ENCODE assay signal across 28 cellular contexts in the genomic region with DNA sequence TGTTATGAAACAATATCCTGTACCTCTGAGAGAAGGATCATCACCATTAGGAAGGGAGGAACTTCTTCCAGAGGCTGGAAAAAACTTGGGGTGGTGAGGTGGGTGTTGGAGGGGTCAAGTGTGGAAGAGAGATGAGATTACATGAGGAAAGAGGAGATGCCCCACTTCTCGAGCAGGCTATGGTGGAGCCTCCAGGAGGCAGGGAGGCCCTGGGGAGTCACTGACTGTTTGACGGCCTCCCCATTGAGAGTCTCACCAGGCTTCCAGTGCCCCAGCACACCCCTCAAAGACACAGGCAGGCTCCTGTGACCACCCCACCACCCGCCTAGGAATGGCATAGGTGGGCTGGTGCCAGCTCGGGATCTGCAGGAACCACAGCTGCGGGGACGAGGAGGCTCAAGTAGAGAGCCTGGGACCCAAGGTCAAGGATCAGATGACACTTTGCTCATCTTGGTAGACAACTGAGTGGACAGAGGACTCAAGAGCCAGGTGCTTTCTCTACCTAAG.
"Had no signal": no experiment of that assay in that cellular context is flagged by ENCODE, and none has a peak within 500 bp of the region (broad histone marks: within the 10 kb centered on the region; RNA-seq: fewer than 3 reads in every experiment).

No MANE protein-coding gene starts in this region.

- H3K4me1 ChIP-seq: breast epithelium, colonic mucosa had no signal

- H3K27me3 Mint-ChIP-seq: activated CD4-positive, alpha-beta memory T cell treated with anti-CD3 and anti-CD28 coated beads, Interleukin-2, amount 10 ng/mL, durations not matched to agents 7 days and 5 days; activated T-cell treated with anti-CD3 and anti-CD28 coated beads, Interleukin-2, amount 50 U/mL, for 24 hours had no signal

- H3K4me3 Mint-ChIP-seq: activated CD4-positive, alpha-beta memory T cell treated with anti-CD3 and anti-CD28 coated beads, Interleukin-2, amount 10 ng/mL, durations not matched to agents 7 days and 5 days; activated CD4-positive, alpha-beta T cell treated with anti-CD3 and anti-CD28 coated beads, Interleukin-2, amount 10 ng/mL, durations not matched to agents 7 days and 5 days; activated naive CD4-positive, alpha-beta T cell treated with anti-CD3 and anti-CD28 coated beads, Interleukin-2, amount 10 ng/mL, durations not matched to agents 7 days and 5 days; activated naive CD8-positive, alpha-beta T cell treated with anti-CD3 and anti-CD28 coated beads, Interleukin-2, amount 10 ng/mL, durations not matched to agents 7 days and 5 days; activated T-cell treated with anti-CD3 and anti-CD28 coated beads, Interleukin-2, amount 50 U/mL, for 24 hours; activated T-cell treated with anti-CD3 and anti-CD28 coated beads, Interleukin-2, amount 50 U/mL, for 72 hours; brain; dendritic cell treated with granulocyte-macrophage colony-stimulating factor and Interleukin-4, amounts not matched to agents 40 ng/mL and 50 ng/mL, for 4 days; effector memory CD8-positive, alpha-beta T cell had no signal

- H3K27ac Mint-ChIP-seq: activated CD4-positive, alpha-beta memory T cell treated with anti-CD3 and anti-CD28 coated beads, Interleukin-2, amount 10 ng/mL, durations not matched to agents 7 days and 5 days; activated CD4-positive, alpha-beta T cell treated with anti-CD3 and anti-CD28 coated beads, Interleukin-2, amount 10 ng/mL, durations not matched to agents 7 days and 5 days; activated naive CD4-positive, alpha-beta T cell treated with anti-CD3 and anti-CD28 coated beads, Interleukin-2, amount 10 ng/mL, durations not matched to agents 7 days and 5 days; activated naive CD4-positive, alpha-beta T cell treated with anti-CD3 and anti-CD28 coated beads, Interleukin-2, amount 50 U/mL, for 72 hours; activated naive CD8-positive, alpha-beta T cell treated with anti-CD3 and anti-CD28 coated beads, Interleukin-2, amount 10 ng/mL, durations not matched to agents 7 days and 5 days; activated T-cell treated with anti-CD3 and anti-CD28 coated beads, Interleukin-2, amount 50 U/mL, for 24 hours; activated T-cell treated with anti-CD3 and anti-CD28 coated beads, Interleukin-2, amount 50 U/mL, for 72 hours; brain; dendritic cell treated with granulocyte-macrophage colony-stimulating factor and Interleukin-4, amounts not matched to agents 40 ng/mL and 50 ng/mL, for 4 days; effector memory CD8-positive, alpha-beta T cell had no signal

- DNase-seq: activated CD4-positive, alpha-beta memory T cell treated with anti-CD3 and anti-CD28 coated beads, Interleukin-2, amount 10 ng/mL, durations not matched to agents 7 days and 5 days; activated CD4-positive, alpha-beta T cell treated with anti-CD3 and anti-CD28 coated beads for 1 hour; activated CD4-positive, alpha-beta T cell treated with anti-CD3 and anti-CD28 coated beads for 4 hours; activated CD4-positive, alpha-beta T cell treated with anti-CD3 and anti-CD28 coated beads, Interleukin-2, amount 10 ng/mL, durations not matched to agents 7 days and 5 days; activated CD4-positive, alpha-beta T cell treated with anti-CD3 and anti-CD28 coated beads, Interleukin-2, amount 50 U/mL, for 4 hours; activated CD8-positive, alpha-beta memory T cell treated with anti-CD3 and anti-CD28 coated beads, Interleukin-2, amount 50 U/mL, for 48 hours; activated gamma-delta T cell; activated naive CD4-positive, alpha-beta T cell; activated naive CD4-positive, alpha-beta T cell treated with anti-CD3 and anti-CD28 coated beads, Interleukin-2, amount 10 ng/mL, durations not matched to agents 7 days and 5 days; activated naive CD8-positive, alpha-beta T cell treated with anti-CD3 and anti-CD28 coated beads, Interleukin-2, amount 10 ng/mL, durations not matched to agents 7 days and 5 days; activated T-cell treated with anti-CD3 and anti-CD28 coated beads for 4 hours; activated T-cell treated with anti-CD3 and anti-CD28 coated beads, Interleukin-2, amount 50 U/mL, for 24 hours; activated T-cell treated with anti-CD3 and anti-CD28 coated beads, Interleukin-2, amount 50 U/mL, for 72 hours; central memory CD4-positive, alpha-beta T cell; cerebellar nuclear complex; dorsolateral prefrontal cortex; effector CD4-positive, alpha-beta T cell; effector memory CD8-positive, alpha-beta T cell; foreskin fibroblast; T-helper 2 cell had no signal

- H3K4me3 ChIP-seq: ascending aorta, breast epithelium, cardiac muscle cell, colonic mucosa, dorsolateral prefrontal cortex had no signal

- H3K9me3 Mint-ChIP-seq: activated CD4-positive, alpha-beta memory T cell treated with anti-CD3 and anti-CD28 coated beads, Interleukin-2, amount 10 ng/mL, durations not matched to agents 7 days and 5 days; activated CD4-positive, alpha-beta T cell treated with anti-CD3 and anti-CD28 coated beads, Interleukin-2, amount 10 ng/mL, durations not matched to agents 7 days and 5 days; activated naive CD4-positive, alpha-beta T cell treated with anti-CD3 and anti-CD28 coated beads, Interleukin-2, amount 10 ng/mL, durations not matched to agents 7 days and 5 days; activated naive CD4-positive, alpha-beta T cell treated with anti-CD3 and anti-CD28 coated beads, Interleukin-2, amount 50 U/mL, for 72 hours; activated naive CD8-positive, alpha-beta T cell treated with anti-CD3 and anti-CD28 coated beads, Interleukin-2, amount 10 ng/mL, durations not matched to agents 7 days and 5 days; activated T-cell treated with anti-CD3 and anti-CD28 coated beads, Interleukin-2, amount 50 U/mL, for 24 hours; activated T-cell treated with anti-CD3 and anti-CD28 coated beads, Interleukin-2, amount 50 U/mL, for 72 hours; dendritic cell treated with granulocyte-macrophage colony-stimulating factor and Interleukin-4, amounts not matched to agents 40 ng/mL and 50 ng/mL, for 4 days; effector memory CD8-positive, alpha-beta T cell had no signal

- H3K36me3 Mint-ChIP-seq: activated naive CD4-positive, alpha-beta T cell treated with anti-CD3 and anti-CD28 coated beads, Interleukin-2, amount 10 ng/mL, durations not matched to agents 7 days and 5 days; activated naive CD4-positive, alpha-beta T cell treated with anti-CD3 and anti-CD28 coated beads, Interleukin-2, amount 50 U/mL, for 72 hours; activated naive CD8-positive, alpha-beta T cell treated with anti-CD3 and anti-CD28 coated beads, Interleukin-2, amount 10 ng/mL, durations not matched to agents 7 days and 5 days; brain had no signal

- H3K4me1 Mint-ChIP-seq: activated CD4-positive, alpha-beta memory T cell treated with anti-CD3 and anti-CD28 coated beads, Interleukin-2, amount 10 ng/mL, durations not matched to agents 7 days and 5 days; activated CD4-positive, alpha-beta T cell treated with anti-CD3 and anti-CD28 coated beads, Interleukin-2, amount 10 ng/mL, durations not matched to agents 7 days and 5 days; brain had no signal

- H3K36me3 ChIP-seq: ascending aorta, breast epithelium, cardiac muscle cell, colonic mucosa had no signal

- H3K27me3 ChIP-seq: ascending aorta, breast epithelium, cardiac muscle cell, colonic mucosa had no signal

- H3K27ac ChIP-seq: breast epithelium, cardiac muscle cell, colonic mucosa, dorsolateral prefrontal cortex, epithelial cell of prostate had no signal

- ATAC-seq: activated naive CD4-positive, alpha-beta T cell treated with anti-CD3 and anti-CD28 coated beads, Interleukin-2, amount 50 U/mL, for 72 hours; activated T-cell treated with anti-CD3 and anti-CD28 coated beads, Interleukin-2, amount 50 U/mL, for 72 hours; effector memory CD8-positive, alpha-beta T cell had no signal

- H3K9me3 ChIP-seq: ascending aorta, breast epithelium, colonic mucosa had no signal
